ENCODE assay signal across 10 cellular contexts in genomic region chr21:14013056-14013603, GRCh38.
"Had no signal": no experiment of that assay in that cellular context is flagged by ENCODE, and none has a peak within 500 bp of the region (broad histone marks: within the 10 kb centered on the region; RNA-seq: fewer than 3 reads in every experiment).

No MANE protein-coding gene starts in this region.

- H3K4me1 ChIP-seq: HAP-1 had no signal

- H3K4me2 ChIP-seq: GM23338 had no signal

- H3K4me3 Mint-ChIP-seq: GM23338, HFFc6 had no signal

- ATAC-seq: GM23338, HCT116, K562 had no signal

- H3K27ac Mint-ChIP-seq: GM23338, HFFc6 had no signal

- H3K27ac ChIP-seq: HL-60 had no signal

- DNase-seq: HFFc6, IMR-90, KG1 had no signal

- FAIRE-seq: H1, H54, K562 had no signal

- H2AFZ ChIP-seq: GM23338 had no signal

- H3K36me3 ChIP-seq: HAP-1 had no signal

- H3K4me3 ChIP-seq: GM23338, HAP-1, K562 had no signal

- H3K9me3 ChIP-seq: HAP-1 had no signal

- H3K9me3 Mint-ChIP-seq: GM23338 had no signal
